Comparison of ENCODE assay signal across 8 cellular contexts in genomic region chrX:25020391-25021131, GRCh38. TPM values are rescaled to one million over a fixed set of nuclear protein-coding genes. Genes with fewer than 3 reads are reported as not detected.
DNase-seq lines count a peak whose midpoint lies in the region; ATAC-seq, FAIRE-seq and TF ChIP-seq lines count a peak whose summit lies in the region.

No MANE protein-coding gene starts in this region.

- no peak for FAIRE-seq in frontal cortex (lab: Jason Lieb, UNC)

- CTCF ChIA-PET in MCF 10A (lab: Yijun Ruan, JAX) = interaction anchor here (0.6 to 1.1 kb wide), 3 partner anchors 68 to 561 kb away, joined by 3 read pairs; no protein-coding TSS in a partner anchor

- TF ChIP-seq CTCF in MCF 10A (IDR thresholded peaks at IDR 0.05; ENCODE audit: unreplicated experiment) = peak; percentile 43
- no peak for TF ChIP-seq CTCF in breast epithelium (IDR thresholded peaks at IDR 0.05)
- no peak for TF ChIP-seq CTCF in tibial artery (IDR thresholded peaks at IDR 0.05)

- no peak for TF ChIP-seq POLR2A in breast epithelium (IDR thresholded peaks at IDR 0.05)

- H3K9me3 Mint-ChIP-seq in MCF 10A (ENCODE audit: unreplicated experiment) = no peaks in the 10 kb centered on the region
- no peaks in the 10 kb centered on the region for H3K9me3 Mint-ChIP-seq in T-helper 2 cell treated with Interferon-gamma antibody and Interleukin-4, amounts not matched to agents 5 μg/mL and 100 μg/mL, for 36 hours

- H3K4me3 Mint-ChIP-seq in MCF 10A (ENCODE audit: unreplicated experiment) = peak overlapping the region; percentile 43
- H3K4me3 Mint-ChIP-seq in T-helper 2 cell treated with Interferon-gamma antibody and Interleukin-4, amounts not matched to agents 5 μg/mL and 100 μg/mL, for 36 hours = peak overlapping the region; percentile 43

- peaks cover 8 to 98% of the 10 kb centered on the region in 2 donors for H3K27me3 ChIP-seq in breast epithelium
- peaks cover 4 to 63% of the 10 kb centered on the region in 2 donors for H3K27me3 ChIP-seq in tibial artery

- peak overlapping the region in 1 of 3 donors; percentile 41 for H3K4me3 ChIP-seq in breast epithelium
- no peak overlapping the region for H3K4me3 ChIP-seq in tibial artery

- H3K4me1 ChIP-seq in breast epithelium (no peaks in the 10 kb centered on the region), tibial artery (peaks cover 0 to 26% (median 15%) of the 10 kb centered on the region in 4 donors)

- peak; percentile 59 for ATAC-seq in HG03159 (IDR thresholded peaks at IDR 0.05; ENCODE audit: unreplicated experiment)

- intact Hi-C loops in MCF 10A (cut with micrococcal nuclease) = loop anchor here (10.0 kb wide), 1 partner anchor 186 kb away; no protein-coding TSS in a partner anchor
- intact Hi-C loops in breast epithelium (cut with DNase I; ENCODE audit: low total_unique reads) = no loop called here
- intact Hi-C loops in tibial artery (cut with DNase I; ENCODE audit: low total_unique reads) = no loop called here

- H3K4me1 Mint-ChIP-seq in MCF 10A (ENCODE audit: insufficient read depth, unreplicated experiment) = peaks cover 5% of the 10 kb centered on the region
- H3K4me1 Mint-ChIP-seq in T-helper 2 cell treated with Interferon-gamma antibody and Interleukin-4, amounts not matched to agents 5 μg/mL and 100 μg/mL, for 36 hours (ENCODE audit: low read depth) = peaks cover 12% of the 10 kb centered on the region

- H3K36me3 Mint-ChIP-seq in MCF 10A (ENCODE audit: insufficient read depth, unreplicated experiment) = no peaks in the 10 kb centered on the region
- no peaks in the 10 kb centered on the region for H3K36me3 Mint-ChIP-seq in T-helper 2 cell treated with Interferon-gamma antibody and Interleukin-4, amounts not matched to agents 5 μg/mL and 100 μg/mL, for 36 hours (ENCODE audit: low read depth)

- H3K27ac ChIP-seq in breast epithelium (no peak overlapping the region), tibial artery (no peak overlapping the region)

- DNase-seq in MCF 10A (ENCODE audit: unreplicated experiment) (peak; percentile 11), breast epithelium (ENCODE audit: low spot score in 2 of 2) (no peak), frontal cortex (ENCODE audit: low spot score in 2 of 2) (peak; percentile 19 to 47), T-helper 1 cell (no peak), tibial artery (no peak)
- DNase-seq in T-helper 2 cell treated with Interferon-gamma antibody and Interleukin-4, amounts not matched to agents 5 μg/mL and 100 μg/mL, for 36 hours (ENCODE audit: low spot score) = peak; percentile 11
- DNase-seq in stimulated activated CD4-positive, alpha-beta T cell treated with anti-CD3 and anti-CD28 coated beads, Interleukin-2, amount 100 ng/mL, for 24 hours = peak; percentile 27 to 54

- no TSS peak for BruUV-seq in MCF 10A (replicated peaks; lab: Mats Ljungman, UMichigan)

- POLR2A ChIA-PET in MCF 10A (lab: Yijun Ruan, JAX) = no interaction called here

- H3K36me3 ChIP-seq in breast epithelium (no peaks in the 10 kb centered on the region), tibial artery (no peaks in the 10 kb centered on the region)

- H3K27me3 Mint-ChIP-seq in MCF 10A (ENCODE audit: insufficient read depth, unreplicated experiment) = peaks cover 52% of the 10 kb centered on the region
- peaks cover 78% of the 10 kb centered on the region for H3K27me3 Mint-ChIP-seq in T-helper 2 cell treated with Interferon-gamma antibody and Interleukin-4, amounts not matched to agents 5 μg/mL and 100 μg/mL, for 36 hours (ENCODE audit: low read depth)

- H3K9me3 ChIP-seq in breast epithelium (peaks cover 0 to 2% of the 10 kb centered on the region in 2 donors), tibial artery (peaks cover 0 to 6% (median 0%) of the 10 kb centered on the region in 3 donors)

- no peak overlapping the region for H3K27ac Mint-ChIP-seq in MCF 10A (ENCODE audit: low read depth, unreplicated experiment)
- H3K27ac Mint-ChIP-seq in T-helper 2 cell treated with Interferon-gamma antibody and Interleukin-4, amounts not matched to agents 5 μg/mL and 100 μg/mL, for 36 hours = no peak overlapping the region

RNA-seq across cellular contexts. Expression of gene ARX, which starts 4.8 kb away (rescaled TPM):
- 0.10 TPM in 1 of 2 replicates, not detected in the other for total RNA-seq in MCF 10A (2022)
- total RNA-seq in breast epithelium = under 1 TPM in 1 of 3 donors, not detected in 2; 0.33 TPM
- 6.1 TPM for total RNA-seq in frontal cortex

Comparison
In these comparisons a context has a peak if more than half of its experiments do, and no peak if none do; other contexts are left out.
1. DNase-seq: peak in MCF 10A (single experiment), T-helper 2 cell treated with Interferon-gamma antibody and Interleukin-4, amounts not matched to agents 5 μg/mL and 100 μg/mL, for 36 hours (single experiment), frontal cortex (2 of 2) and stimulated activated CD4-positive, alpha-beta T cell treated with anti-CD3 and anti-CD28 coated beads, Interleukin-2, amount 100 ng/mL, for 24 hours (2 of 2); none in breast epithelium (0 of 2), T-helper 1 cell (0 of 5) and tibial artery (0 of 2).